In genomic region chr21:28867401-28867800, GRCh38 we compare ENCODE assay signal across 17 cellular contexts.
DNase-seq lines count a peak whose midpoint lies in the region; FAIRE-seq and TF ChIP-seq lines count a peak whose summit lies in the region.
"Had no signal": no experiment of that assay in that cellular context is flagged by ENCODE, and none has a peak within 500 bp of the region (broad histone marks: within the 10 kb centered on the region; RNA-seq: fewer than 3 reads in every experiment).

No MANE protein-coding gene starts in this region.

- no peaks in the 10 kb centered on the region for H3K27me3 ChIP-seq in GM23248 (replicated peaks; ENCODE audit: insufficient read depth)

- peak overlapping the region; percentile 1 for H3K4me2 ChIP-seq in GM23248 (ENCODE audit: unreplicated experiment)

- H4K20me1 ChIP-seq in GM23248 (ENCODE audit: insufficient read depth): no peaks in the 10 kb centered on the region

- DNase-seq in AG08395 (ENCODE audit: low spot score) (peak; percentile 32), GM23248 (peak; percentile 62), astrocyte of the spinal cord (ENCODE audit: low read depth, low spot score) (peak; percentile 2), fibroblast of peridontal ligament (ENCODE audit: extremely low read depth) (peak; percentile 78), D721Med (ENCODE audit: insufficient read length, low spot score) (no peak), activated gamma-delta T cell (lab: John Stamatoyannopoulos, UW) (no peak), NCI-H146 treated with DMSO at 0.1 percent for 48 hours (lab: John Stamatoyannopoulos, UW; ENCODE audit: unreplicated experiment) (no peak)
- DNase-seq in activated naive CD4-positive, alpha-beta T cell (lab: John Stamatoyannopoulos, UW): no peak
- DNase-seq: 8988T, COR-L47, KBM-7, NCI-H1092, NCI-H187, NCI-H446 treated with DMSO at 0.1 percent for 48 hours, NCI-H774, SHP77 had no signal

- H3K9ac ChIP-seq in GM23248: no peak overlapping the region

- no peaks in the 10 kb centered on the region for H3K36me3 ChIP-seq in GM23248 (ENCODE audit: low read depth)

- no peaks in the 10 kb centered on the region for H3K79me2 ChIP-seq in GM23248 (ENCODE audit: insufficient read depth)

- FAIRE-seq in D721Med (lab: Jason Lieb, UNC): no peak

- in situ Hi-C loops in GM23248 (cut with MboI) (no loop called here), astrocyte of the spinal cord (cut with HindIII; ENCODE audit: low sequenced_read_pairs) (no loop called here)

- WGBS in GM23248 (ENCODE audit: low coverage in 1 of 2, low lambda C conversion rate in 2 of 2, missing lambda C conversion rate in 2 of 2), 2 experiments: 84 to 93% methylated on average over 3 of the region's 3 CpGs

- H3F3A ChIP-seq in GM23248 (ENCODE audit: insufficient read depth): peaks cover 16% of the 10 kb centered on the region; the same call in 1 of the 2 replicates

- peaks cover 18% of the 10 kb centered on the region for H3K4me1 ChIP-seq in GM23248 (ENCODE audit: insufficient read depth)

- H3K4me3 ChIP-seq in GM23248: no peak overlapping the region
- H3K4me3 ChIP-seq in astrocyte of the spinal cord (ENCODE audit: low read depth, low read length): no peak overlapping the region

- H2AFZ ChIP-seq in GM23248: no peak overlapping the region

- no peaks in the 10 kb centered on the region for H3K9me2 ChIP-seq in GM23248 (ENCODE audit: insufficient read depth)

- TF ChIP-seq CTCF in astrocyte of the spinal cord (IDR thresholded peaks at IDR 0.05; ENCODE audit: low read depth, low read length) (no peak), D721Med (IDR thresholded peaks at IDR 0.05; ENCODE audit: insufficient read depth, missing control alignments) (no peak)

- peak overlapping the region; percentile 48 for H3K27ac ChIP-seq in GM23248
- H3K27ac ChIP-seq: HL-60 had no signal

- H3K9me3 ChIP-seq in GM23248 (ENCODE audit: low read depth): no peaks in the 10 kb centered on the region

Comparison
In these comparisons a context has a peak if more than half of its experiments do, and no peak if none do; other contexts are left out.
1. DNase-seq: peak in AG08395 (single experiment), GM23248 (single experiment), astrocyte of the spinal cord (single experiment) and fibroblast of peridontal ligament (single experiment); none in activated naive CD4-positive, alpha-beta T cell (0 of 4), D721Med (single experiment), activated gamma-delta T cell (single experiment) and NCI-H146 treated with DMSO at 0.1 percent for 48 hours (single experiment).